8 cellular contexts compared by ENCODE assay signal in genomic region chr11:32830413-32830738, GRCh38. TPM values are rescaled to one million over a fixed set of nuclear protein-coding genes. Genes with fewer than 3 reads are reported as not detected.
A peak's percentile ranks its signal among the peaks of the same experiment; 100 is the strongest.
DNase-seq lines count a peak whose midpoint lies in the region; ATAC-seq, FAIRE-seq and TF ChIP-seq lines count a peak whose summit lies in the region.

No MANE protein-coding gene starts in this region.

- peak overlapping the region; percentile 36 for H3K27ac Mint-ChIP-seq in T-helper 2 cell treated with Interferon-gamma antibody and Interleukin-4, amounts not matched to agents 5 μg/mL and 100 μg/mL, for 36 hours
- no peak overlapping the region for H3K27ac Mint-ChIP-seq in IgD-negative memory B cell

- no peaks in the 10 kb centered on the region for H3K36me3 ChIP-seq in K562 (ENCODE audit: control insufficient read depth, insufficient read depth, low read length)
- H3K36me3 ChIP-seq in tibial nerve = no peaks in the 10 kb centered on the region

- H2AFZ ChIP-seq in K562 (ENCODE audit: low read depth, low read length) = no peak overlapping the region

- DNase-seq in T-helper 2 cell treated with Interferon-gamma antibody and Interleukin-4, amounts not matched to agents 5 μg/mL and 100 μg/mL, for 36 hours (ENCODE audit: low spot score) = no peak
- DNase-seq in T-helper 2 cell (no peak), K562 (ENCODE audit: extremely low read depth in 1 of 4, low spot score in 3 of 4) (no peak), left kidney (ENCODE audit: low read depth, low spot score) (peak; percentile 46), tibial nerve (ENCODE audit: low spot score in 2 of 2) (no peak)
- DNase-seq in activated CD4-positive, CD25-positive, alpha-beta regulatory T cell treated with anti-CD3 and anti-CD28 coated beads, Interleukin-2, amount 50 U/mL, for 72 hours = no peak
- no peak for DNase-seq in activated CD4-positive, alpha-beta T cell treated with anti-CD3 and anti-CD28 coated beads, Interleukin-2, amount 50 U/mL, for 4 hours

- H3K9me3 Mint-ChIP-seq in T-helper 2 cell treated with Interferon-gamma antibody and Interleukin-4, amounts not matched to agents 5 μg/mL and 100 μg/mL, for 36 hours = no peaks in the 10 kb centered on the region
- H3K9me3 Mint-ChIP-seq in IgD-negative memory B cell = no peaks in the 10 kb centered on the region

- no peaks in the 10 kb centered on the region for H3K36me3 Mint-ChIP-seq in T-helper 2 cell treated with Interferon-gamma antibody and Interleukin-4, amounts not matched to agents 5 μg/mL and 100 μg/mL, for 36 hours (ENCODE audit: low read depth)
- H3K36me3 Mint-ChIP-seq in IgD-negative memory B cell = no peaks in the 10 kb centered on the region

- H3K27ac ChIP-seq in K562 (ENCODE audit: extremely low read depth, low read depth, low read length) (no peak overlapping the region), tibial nerve (peak overlapping the region; percentile 64 to 90 (median 86))

- CTCF ChIA-PET in K562 (lab: Yijun Ruan, JAX; ENCODE audit: low intra/inter-chr PET ratio) = no interaction called here

- intact Hi-C loops in K562 (cut with micrococcal nuclease) = no loop called here

- peaks cover 27% of the 10 kb centered on the region for H3K27me3 Mint-ChIP-seq in T-helper 2 cell treated with Interferon-gamma antibody and Interleukin-4, amounts not matched to agents 5 μg/mL and 100 μg/mL, for 36 hours (ENCODE audit: low read depth)
- peaks cover 16% of the 10 kb centered on the region for H3K27me3 Mint-ChIP-seq in IgD-negative memory B cell

- peak overlapping the region; percentile 63 for H3K4me3 Mint-ChIP-seq in T-helper 2 cell treated with Interferon-gamma antibody and Interleukin-4, amounts not matched to agents 5 μg/mL and 100 μg/mL, for 36 hours
- H3K4me3 Mint-ChIP-seq in IgD-negative memory B cell = peak overlapping the region; percentile 34 to 79 (median 68)

- H3K9me1 ChIP-seq in K562 (ENCODE audit: control insufficient read depth, insufficient read depth, low read length) = no peaks in the 10 kb centered on the region

- peaks cover 0 to 9% of the 10 kb centered on the region in 2 experiments; a peak in 2 of 5 replicates for H3K4me1 ChIP-seq in K562 (replicated peaks in 1 of 2; ENCODE audit: control insufficient read depth in 2 of 2, insufficient read depth in 2 of 2, low read length in 2 of 2)
- peaks cover 0 to 32% (median 6%) of the 10 kb centered on the region in 4 donors for H3K4me1 ChIP-seq in tibial nerve

- no peaks in the 10 kb centered on the region for H4K20me1 ChIP-seq in K562 (replicated peaks; ENCODE audit: control insufficient read depth, insufficient read depth, low read length)

- H3K9ac ChIP-seq in K562 (ENCODE audit: insufficient read depth in 1 of 2, low read depth in 2 of 2, low read length in 2 of 2) = no peak overlapping the region

- H3K4me1 Mint-ChIP-seq in T-helper 2 cell treated with Interferon-gamma antibody and Interleukin-4, amounts not matched to agents 5 μg/mL and 100 μg/mL, for 36 hours (ENCODE audit: low read depth) = peaks cover 14% of the 10 kb centered on the region
- peaks cover 4 to 7% (median 7%) of the 10 kb centered on the region in 3 donors for H3K4me1 Mint-ChIP-seq in IgD-negative memory B cell

- H3K4me3 ChIP-seq in K562 (no peak overlapping the region), tibial nerve (peak overlapping the region; percentile 48 to 72 (median 70))

- in situ Hi-C loops in K562 (cut with MboI) = no loop called here

- H3K79me2 ChIP-seq in K562 (ENCODE audit: control insufficient read depth, insufficient read depth, low read length) = no peaks in the 10 kb centered on the region

- H3K27me3 ChIP-seq in K562 (ENCODE audit: control insufficient read depth in 2 of 2, insufficient read depth in 2 of 2, low read length in 2 of 2) = peaks cover 17 to 23% of the 10 kb centered on the region in 2 experiments
- H3K27me3 ChIP-seq in tibial nerve = no peaks in the 10 kb centered on the region

- H3K4me2 ChIP-seq in K562 (ENCODE audit: insufficient read depth, low read length) = no peak overlapping the region

- no peak for TF ChIP-seq CTCF in K562 (IDR thresholded peaks at IDR 0.05 in 2 of 3, conservative IDR thresholded peaks at IDR 0.05 in 1 of 3; ENCODE audit: insufficient read depth in 2 of 3, low read depth in 1 of 3, low read length in 3 of 3)
- TF ChIP-seq CTCF in tibial nerve (IDR thresholded peaks at IDR 0.05) = no peak

- no peak for ATAC-seq in K562

- TF ChIP-seq EP300 in K562 (IDR thresholded peaks at IDR 0.05; ENCODE audit: low read length) (no peak), tibial nerve (IDR thresholded peaks at IDR 0.05) (no peak)

- POLR2A ChIA-PET in K562 (lab: Yijun Ruan, JAX) = no interaction called here

- 12% methylated on average over 6 of the region's 6 CpGs for WGBS in K562 (ENCODE audit: insufficient coverage, low coverage, missing lambda C conversion rate)
- 21 to 24% methylated on average over 6 of the region's 6 CpGs for WGBS in tibial nerve, 2 donors

- TF ChIP-seq POLR2A in K562 (conservative IDR thresholded peaks at IDR 0.05) (no peak), tibial nerve (IDR thresholded peaks at IDR 0.05) (no peak)

- BruUV-seq in K562 (replicated peaks; lab: Mats Ljungman, UMichigan) = no TSS peak

- TF ChIP-seq RAD21 in K562 (CRISPR knock-in tag; conservative IDR thresholded peaks at IDR 0.05 in 1 of 2, IDR thresholded peaks at IDR 0.05 in 1 of 2) = no peak

- FAIRE-seq in K562 (lab: Jason Lieb, UNC) = no peak

- no peaks in the 10 kb centered on the region for H3K9me3 ChIP-seq in K562 (replicated peaks; ENCODE audit: control insufficient read depth, insufficient read depth, low read depth, low read length)
- H3K9me3 ChIP-seq in tibial nerve = no peaks in the 10 kb centered on the region

TF ChIP-seq in K562, 482 proteins besides CTCF, POLR2A, EP300 and RAD21:
- no peak for TF ChIP-seq MTF1 (CRISPR knock-in tag; IDR thresholded peaks at IDR 0.05; ENCODE audit: borderline replicate concordance)
- no peak for TF ChIP-seq HNRNPH1 (optimal IDR thresholded peaks at IDR 0.05; ENCODE audit: low read depth, low read length)
- peak; percentile 73 for TF ChIP-seq CEBPB (tag; IDR thresholded peaks at IDR 0.05)
- no peak for TF ChIP-seq KLF10 (CRISPR knock-in tag; IDR thresholded peaks at IDR 0.05)
- no peak for TF ChIP-seq ZNF551 (CRISPR knock-in tag; IDR thresholded peaks at IDR 0.05)
- TF ChIP-seq ZNF589 (CRISPR knock-in tag; IDR thresholded peaks at IDR 0.05; ENCODE audit: low read depth) = no peak
- TF ChIP-seq CEBPG (CRISPR knock-in tag; IDR thresholded peaks at IDR 0.05) = 0 out of 2 replicates have a peak, but pooled peaks have one; percentile 38
- TF ChIP-seq CEBPG (tag; conservative IDR thresholded peaks at IDR 0.05 in 1 of 2, IDR thresholded peaks at IDR 0.05 in 1 of 2) = peak; percentile 39 to 63; a peak in 2 of 4 replicates
- TF ChIP-seq RBM34 (IDR thresholded peaks at IDR 0.05; ENCODE audit: borderline replicate concordance, insufficient read depth, low read length) = no peak

RNA-seq across cellular contexts. Expression of gene PRRG4, which starts 0.6 kb away (rescaled TPM):
- polyA plus RNA-seq in IgD-negative memory B cell (not detected), K562 (2011; rRNA removed) (not detected in 2 replicates), K562 (2014; fragmentation: Illumina TruSeq; extraction: Trizol) (not detected in 2 replicates), K562 (2014; fragmentation: Nextera tagmentation; extraction: Ambion mirVana) (not detected), K562 (2014; rRNA removed) (not detected in 2 replicates)
- total RNA-seq in K562 (2011; cell fraction: chromatin; rRNA removed; ENCODE audit: low replicate concordance) = not detected in 2 replicates
- total RNA-seq in K562 (2011; cell fraction: nucleolus; rRNA removed) = not detected in 2 replicates
- total RNA-seq in K562 (2011; cell fraction: nucleoplasm; rRNA removed) = not detected in 2 replicates
- total RNA-seq in K562 (2014; rRNA removed) (not detected in 2 replicates), K562 (2014; rRNA removed; fragmentation: Illumina TruSeq; extraction: Trizol) (not detected in 2 replicates), K562 (2015; rRNA removed; fragmentation: Illumina TruSeq; extraction: Trizol) (not detected in 2 replicates), K562 (2021) (not detected in 2 replicates), tibial nerve (10 to 100 TPM; 15.0 to 30.8 (median 28.3) TPM)
- polyA plus RNA-seq in K562 (2011; cell fraction: cytosol; rRNA removed) = not detected in 2 replicates
- polyA plus RNA-seq in K562 (2011; cell fraction: nucleus; rRNA removed) = not detected in 2 replicates
- polyA plus RNA-seq in K562 (2012) = not detected in 2 replicates
- polyA minus RNA-seq in K562 (2011; rRNA and poly(A)+ RNA removed) = not detected in 2 replicates
- 0.27 TPM in 1 of 2 replicates, not detected in the other for polyA minus RNA-seq in K562 (2011; cell fraction: cytosol; rRNA and poly(A)+ RNA removed)
- not detected in 2 replicates for polyA minus RNA-seq in K562 (2011; cell fraction: nucleus; rRNA and poly(A)+ RNA removed)

RNA-seq across cellular contexts. Expression of gene CCDC73, which starts 35.9 kb away (rescaled TPM):
- polyA plus RNA-seq in IgD-negative memory B cell (not detected), K562 (2011; rRNA removed) (not detected in 2 replicates), K562 (2014; fragmentation: Illumina TruSeq; extraction: Trizol) (not detected in 2 replicates), K562 (2014; fragmentation: Nextera tagmentation; extraction: Ambion mirVana) (under 1 TPM; 0.20 to 0.21 TPM), K562 (2014; rRNA removed) (not detected in 2 replicates)
- not detected in 2 replicates for total RNA-seq in K562 (2011; cell fraction: chromatin; rRNA removed; ENCODE audit: low replicate concordance)
- not detected in 2 replicates for total RNA-seq in K562 (2011; cell fraction: nucleolus; rRNA removed)
- total RNA-seq in K562 (2011; cell fraction: nucleoplasm; rRNA removed) = not detected in 2 replicates
- total RNA-seq in K562 (2014; rRNA removed) (not detected in 2 replicates), K562 (2014; rRNA removed; fragmentation: Illumina TruSeq; extraction: Trizol) (not detected in 2 replicates), K562 (2015; rRNA removed; fragmentation: Illumina TruSeq; extraction: Trizol) (not detected in 2 replicates), K562 (2021) (not detected in 2 replicates), tibial nerve (1 to 10 TPM in 1 of 4 donors, under 1 TPM in 3; 0.21 to 3.3 (median 0.59) TPM)
- not detected in 2 replicates for polyA plus RNA-seq in K562 (2011; cell fraction: cytosol; rRNA removed)
- not detected in 2 replicates for polyA plus RNA-seq in K562 (2011; cell fraction: nucleus; rRNA removed)
- polyA plus RNA-seq in K562 (2012) = 0.06 and 0.16 TPM in 2 replicates
- polyA minus RNA-seq in K562 (2011; rRNA and poly(A)+ RNA removed) = not detected in 2 replicates
- polyA minus RNA-seq in K562 (2011; cell fraction: cytosol; rRNA and poly(A)+ RNA removed) = not detected in 2 replicates
- not detected in 2 replicates for polyA minus RNA-seq in K562 (2011; cell fraction: nucleus; rRNA and poly(A)+ RNA removed)

Comparison
In these comparisons a context has a peak if more than half of its experiments do, and no peak if none do; other contexts are left out.
1. RNA of gene PRRG4, which starts 0.6 kb away (total RNA-seq): 15.0 to 30.8 TPM in tibial nerve; not detected in K562; every median in the first group is over 10 times any median in the second.